11 cellular contexts compared by ENCODE assay signal in genomic region chr3:36656873-36657272, GRCh38.
"Had no signal": no experiment of that assay in that cellular context is flagged by ENCODE, and none has a peak within 500 bp of the region (broad histone marks: within the 10 kb centered on the region; RNA-seq: fewer than 3 reads in every experiment).

No MANE protein-coding gene starts in this region.

- H2AFZ ChIP-seq: GM23248, GM23338 had no signal

- ATAC-seq: GM23338, HCT116 had no signal

- H3K9me3 ChIP-seq: HAP-1 had no signal

- H3K36me3 ChIP-seq: HAP-1 had no signal

- H3K4me1 ChIP-seq: HAP-1 had no signal

- FAIRE-seq: H1, H54 had no signal

- DNase-seq: GM23248, GOT3, H7, H9, HCEC 1CT, HFFc6 had no signal

- H3K4me3 ChIP-seq: GM23248, GM23338, HAP-1 had no signal

- H3K27ac ChIP-seq: GM23248 had no signal

- H3K4me2 ChIP-seq: GM23338 had no signal

- H3K9ac ChIP-seq: GM23248 had no signal
